Comparison of ENCODE assay signal across 8 cellular contexts in genomic region chr11:65444314-65445051, GRCh38. TPM values are rescaled to one million over a fixed set of nuclear protein-coding genes. Genes with fewer than 3 reads are reported as not detected.
DNase-seq lines count a peak whose midpoint lies in the region; ATAC-seq, FAIRE-seq and TF ChIP-seq lines count a peak whose summit lies in the region.

No MANE protein-coding gene starts in this region.

- TF ChIP-seq POLR2A in gastroesophageal sphincter (IDR thresholded peaks at IDR 0.05) (no peak), spleen (IDR thresholded peaks at IDR 0.05) (no peak), H54 (IDR thresholded peaks at IDR 0.05; ENCODE audit: low read depth, low read length) (no peak)

- H3K36me3 ChIP-seq in gastroesophageal sphincter (peaks cover 0 to 73% of the 10 kb centered on the region in 2 donors), spleen (peaks cover 0 to 77% (median 13%) of the 10 kb centered on the region in 6 donors)

- CTCF ChIA-PET in activated CD8-positive, alpha-beta T cell treated with anti-CD3 and anti-CD28 coated beads for 36 hours (lab: Charles Lee) = no interaction called here

- H3K27me3 Mint-ChIP-seq in HFFc6 (ENCODE audit: insufficient read depth) = peaks cover 99% of the 10 kb centered on the region
- H3K27me3 Mint-ChIP-seq in activated CD8-positive, alpha-beta T cell treated with anti-CD3 and anti-CD28 coated beads for 36 hours = no peaks in the 10 kb centered on the region

- POLR2A ChIA-PET in activated CD8-positive, alpha-beta T cell treated with anti-CD3 and anti-CD28 coated beads for 36 hours (lab: Charles Lee) = interaction anchor here (1.0 to 6.8 kb wide), 10 partner anchors 11 to 85 kb away, joined by 3 to 59 read pairs (median 3); partner anchors contain the start of genes MALAT1 and NEAT1

- no peak for TF ChIP-seq EP300 in gastroesophageal sphincter (IDR thresholded peaks at IDR 0.05)

- peak overlapping the region; percentile 92 for H3K27ac Mint-ChIP-seq in HFFc6
- H3K27ac Mint-ChIP-seq in activated CD8-positive, alpha-beta T cell treated with anti-CD3 and anti-CD28 coated beads for 36 hours = peak overlapping the region; percentile 53

- H3K9me3 ChIP-seq in gastroesophageal sphincter (no peaks in the 10 kb centered on the region), spleen (no peaks in the 10 kb centered on the region)

- H3K4me3 ChIP-seq in gastroesophageal sphincter (no peak overlapping the region), spleen (no peak overlapping the region)

- WGBS in gastroesophageal sphincter (ENCODE audit: low coverage in 1 of 2), 2 donors = no CpG with 5 or more reads among the region's 14 CpGs
- 79 to 92% (median 90%) methylated on average over 8 to 14 of the region's 14 CpGs for WGBS in spleen, 5 donors

- H3K4me1 Mint-ChIP-seq in HFFc6 (ENCODE audit: low read depth) = peaks cover 84% of the 10 kb centered on the region
- H3K4me1 Mint-ChIP-seq in activated CD8-positive, alpha-beta T cell treated with anti-CD3 and anti-CD28 coated beads for 36 hours (ENCODE audit: low read depth) = peaks cover 43% of the 10 kb centered on the region

- intact Hi-C loops in activated CD8-positive, alpha-beta T cell treated with anti-CD3 and anti-CD28 coated beads for 36 hours (cut with micrococcal nuclease) = no loop called here
- intact Hi-C loops in spleen (cut with DNase I; ENCODE audit: low total_unique reads) = no loop called here

- TF ChIP-seq CTCF in HFFc6 (IDR thresholded peaks at IDR 0.05) (no peak), gastroesophageal sphincter (IDR thresholded peaks at IDR 0.05) (no peak), spleen (IDR thresholded peaks at IDR 0.05 in 8 of 11, conservative IDR thresholded peaks at IDR 0.05 in 3 of 11) (no peak)
- no peak for TF ChIP-seq CTCF in activated CD8-positive, alpha-beta T cell treated with anti-CD3 and anti-CD28 coated beads for 36 hours (IDR thresholded peaks at IDR 0.05)

- peaks cover 0 to 65% (median 22%) of the 10 kb centered on the region in 3 donors for H3K4me1 ChIP-seq in gastroesophageal sphincter
- H3K4me1 ChIP-seq in spleen = peaks cover 34 to 81% (median 60%) of the 10 kb centered on the region in 6 donors

- H3K4me3 Mint-ChIP-seq in HFFc6 = peak overlapping the region; percentile 82
- no peak overlapping the region for H3K4me3 Mint-ChIP-seq in activated CD8-positive, alpha-beta T cell treated with anti-CD3 and anti-CD28 coated beads for 36 hours

- H3K36me3 Mint-ChIP-seq in HFFc6 (ENCODE audit: low read depth) = peaks cover 79% of the 10 kb centered on the region
- H3K36me3 Mint-ChIP-seq in activated CD8-positive, alpha-beta T cell treated with anti-CD3 and anti-CD28 coated beads for 36 hours (ENCODE audit: low read depth) = peaks cover 28% of the 10 kb centered on the region

- DNase-seq in HFFc6 (no peak), spleen (no peak), NCI-H1930 (lab: John Stamatoyannopoulos, UW) (no peak), H54 (ENCODE audit: insufficient read length, low spot score) (no peak)
- DNase-seq in activated CD8-positive, alpha-beta T cell treated with anti-CD3 and anti-CD28 coated beads for 36 hours = no peak
- DNase-seq in stimulated activated naive CD4-positive, alpha-beta T cell (lab: John Stamatoyannopoulos, UW) = no peak
- no peak for DNase-seq in activated CD4-positive, alpha-beta T cell treated with anti-CD3 and anti-CD28 coated beads, Interleukin-2, amount 50 U/mL, for 1 hour

- H3K9me3 Mint-ChIP-seq in HFFc6 = peaks cover 90% of the 10 kb centered on the region
- H3K9me3 Mint-ChIP-seq in activated CD8-positive, alpha-beta T cell treated with anti-CD3 and anti-CD28 coated beads for 36 hours = peaks cover 2% of the 10 kb centered on the region

- H3K27ac ChIP-seq in gastroesophageal sphincter (peak overlapping the region in 3 of 4 donors; percentile 62 to 77 (median 74)), spleen (peak overlapping the region in 7 of 8 donors; percentile 9 to 77 (median 68))

- ATAC-seq in activated CD8-positive, alpha-beta T cell treated with anti-CD3 and anti-CD28 coated beads for 36 hours = no peak
- no peak for ATAC-seq in gastroesophageal sphincter

- FAIRE-seq in H54 (lab: Jason Lieb, UNC) = no peak

- H3K27me3 ChIP-seq in gastroesophageal sphincter (no peaks in the 10 kb centered on the region), spleen (replicated peaks in 1 of 7) (no peaks in the 10 kb centered on the region)

RNA-seq across cellular contexts. Expression of gene NEAT1, which starts 21.9 kb away (rescaled TPM):
- total RNA-seq in HFFc6 (2021; fragmentation: NEBNext Ultra II Directional; extraction: Animal tissue kit (Norgen Biotek cat#: 25700)) = 100 to 1,000 TPM; 185 to 250 (median 213) TPM
- total RNA-seq in activated CD8-positive, alpha-beta T cell treated with anti-CD3 and anti-CD28 coated beads for 36 hours = 100 to 1,000 TPM; 313 to 358 TPM
- total RNA-seq in gastroesophageal sphincter (100 to 1,000 TPM in 2 of 4 donors, 10 to 100 TPM in 2; 21.0 to 341 (median 183) TPM), spleen (1,000 to 10,000 TPM in 2 of 7 donors, 100 to 1,000 TPM in 5; 266 to 1,804 (median 799) TPM)
- 1,000 to 10,000 TPM in 2 of 3 donors, 100 to 1,000 TPM in 1; 526 to 1,090 (median 1,018) TPM for polyA plus RNA-seq in spleen

RNA-seq across cellular contexts. Expression of gene MALAT1, which starts 54.4 kb away (rescaled TPM):
- 1,000 to 10,000 TPM; 3,136 to 4,087 (median 3,570) TPM for total RNA-seq in HFFc6 (2021; fragmentation: NEBNext Ultra II Directional; extraction: Animal tissue kit (Norgen Biotek cat#: 25700))
- total RNA-seq in activated CD8-positive, alpha-beta T cell treated with anti-CD3 and anti-CD28 coated beads for 36 hours = 1,000 to 10,000 TPM; 3,856 to 3,869 TPM
- over 10,000 TPM in 2 of 4 donors, 1,000 to 10,000 TPM in 2; 2,194 to 20,520 (median 8,164) TPM for total RNA-seq in gastroesophageal sphincter
- total RNA-seq in spleen = over 10,000 TPM; 10,088 to 24,490 (median 13,598) TPM
- 100 to 1,000 TPM; 111 to 793 (median 171) TPM for polyA plus RNA-seq in spleen

RNA-seq across cellular contexts. Expression of gene FRMD8, which starts 58.0 kb away (rescaled TPM):
- total RNA-seq in HFFc6 (2021; fragmentation: NEBNext Ultra II Directional; extraction: Animal tissue kit (Norgen Biotek cat#: 25700)) = 10 to 100 TPM; 22.4 to 28.5 (median 27.1) TPM
- total RNA-seq in activated CD8-positive, alpha-beta T cell treated with anti-CD3 and anti-CD28 coated beads for 36 hours = 10 to 100 TPM; 26.8 to 33.3 TPM
- 10 to 100 TPM; 19.9 to 31.5 (median 21.3) TPM for total RNA-seq in gastroesophageal sphincter
- 100 to 1,000 TPM in 3 of 7 donors, 10 to 100 TPM in 4; 65.4 to 128 (median 99.5) TPM for total RNA-seq in spleen
- polyA plus RNA-seq in spleen = 10 to 100 TPM; 19.3 to 32.0 (median 23.4) TPM
